In the genomic region with DNA sequence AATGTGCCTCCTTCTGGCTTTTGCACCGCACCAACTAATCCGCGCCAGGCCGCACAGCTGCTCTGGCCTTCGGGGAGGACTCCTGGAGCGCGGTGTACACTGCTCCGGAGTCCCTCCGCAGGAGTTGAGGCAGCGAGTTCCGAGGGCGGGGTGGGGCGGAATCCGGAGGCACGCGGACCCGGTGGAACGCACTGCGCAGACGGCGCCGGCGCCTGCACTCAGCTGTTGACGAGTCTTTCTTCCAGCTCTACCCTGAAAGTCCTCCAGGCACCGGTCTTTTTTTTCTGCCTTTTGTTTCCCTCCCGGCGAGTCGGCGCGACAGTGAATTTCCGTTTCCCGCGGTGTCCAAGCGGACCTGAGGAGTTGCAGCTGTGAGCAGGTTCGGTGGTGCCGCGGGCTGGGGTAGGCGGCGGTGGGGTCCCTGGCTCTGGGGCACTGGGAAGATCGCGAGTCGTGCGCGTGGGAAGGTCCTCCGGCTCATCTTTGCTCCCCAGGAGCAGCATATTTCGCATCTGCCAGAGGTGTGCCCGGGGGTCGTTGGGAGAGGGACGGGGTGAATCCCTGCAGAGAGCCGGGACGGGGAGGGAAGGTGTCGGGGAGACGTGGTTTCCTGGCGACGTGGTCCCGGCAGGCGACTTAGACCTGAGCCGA, we compare ENCODE assay signal across 8 cellular contexts. TPM values are rescaled to one million over a fixed set of nuclear protein-coding genes. Genes with fewer than 3 reads are reported as not detected.
DNase-seq lines count a peak whose midpoint lies in the region; ATAC-seq, FAIRE-seq and TF ChIP-seq lines count a peak whose summit lies in the region.

No MANE protein-coding gene starts in this region.

- H3K9me3 ChIP-seq in endothelial cell of umbilical vein (replicated peaks; ENCODE audit: control insufficient read depth, insufficient read depth, low read length) = no peaks in the 10 kb centered on the region

- H3K36me3 ChIP-seq in endothelial cell of umbilical vein (ENCODE audit: control insufficient read depth in 2 of 2, extremely low read depth in 1 of 2, insufficient read depth in 2 of 2, low read length in 2 of 2) = no peaks in the 10 kb centered on the region

- ATAC-seq in GM21619 (IDR thresholded peaks at IDR 0.05; ENCODE audit: unreplicated experiment) = peak; percentile 58
- peak; percentile 87 for ATAC-seq in activated CD8-positive, alpha-beta memory T cell treated with anti-CD3 and anti-CD28 coated beads, Interleukin-2, amount 10 ng/mL, durations not matched to agents 7 days and 5 days

- peak overlapping the region; percentile 75 for H3K4me2 ChIP-seq in endothelial cell of umbilical vein (ENCODE audit: insufficient read depth, low read length)

- peak; percentile 82 for FAIRE-seq in endothelial cell of umbilical vein (lab: Jason Lieb, UNC)

- dilution Hi-C loops in endothelial cell of umbilical vein (cut with MboI; ENCODE audit: extremely low pct_ligation_motif_present, low sequenced_read_pairs) = no loop called here

- peak overlapping the region; percentile 88 for H2AFZ ChIP-seq in endothelial cell of umbilical vein (ENCODE audit: low read depth, low read length)

- H3K27me3 Mint-ChIP-seq in activated CD8-positive, alpha-beta memory T cell treated with anti-CD3 and anti-CD28 coated beads, Interleukin-2, amount 10 ng/mL, durations not matched to agents 7 days and 5 days = peaks cover 69% of the 10 kb centered on the region

- H3K9ac ChIP-seq in endothelial cell of umbilical vein (replicated peaks; ENCODE audit: extremely low read depth, insufficient read depth, low read length) = peak overlapping the region; percentile 77

- H3K9me3 Mint-ChIP-seq in activated CD8-positive, alpha-beta memory T cell treated with anti-CD3 and anti-CD28 coated beads, Interleukin-2, amount 10 ng/mL, durations not matched to agents 7 days and 5 days (ENCODE audit: low read depth) = no peaks in the 10 kb centered on the region

- H4K20me1 ChIP-seq in endothelial cell of umbilical vein (replicated peaks; ENCODE audit: control insufficient read depth, extremely low read depth, insufficient read depth, low read length) = no peaks in the 10 kb centered on the region

- H3K27ac Mint-ChIP-seq in activated CD8-positive, alpha-beta memory T cell treated with anti-CD3 and anti-CD28 coated beads, Interleukin-2, amount 10 ng/mL, durations not matched to agents 7 days and 5 days = no peak overlapping the region

- TF ChIP-seq CTCF in endothelial cell of umbilical vein (IDR thresholded peaks at IDR 0.05; ENCODE audit: extremely low read depth in 1 of 2, insufficient read depth in 1 of 2, low read depth in 1 of 2, low read length in 2 of 2) = no peak

- H3K79me2 ChIP-seq in endothelial cell of umbilical vein (ENCODE audit: control insufficient read depth, insufficient read depth, low read length) = no peaks in the 10 kb centered on the region

- H3K4me1 Mint-ChIP-seq in activated CD8-positive, alpha-beta memory T cell treated with anti-CD3 and anti-CD28 coated beads, Interleukin-2, amount 10 ng/mL, durations not matched to agents 7 days and 5 days = peaks cover 17% of the 10 kb centered on the region

- H3K4me3 Mint-ChIP-seq in activated CD8-positive, alpha-beta memory T cell treated with anti-CD3 and anti-CD28 coated beads, Interleukin-2, amount 10 ng/mL, durations not matched to agents 7 days and 5 days = peak overlapping the region; percentile 86

- DNase-seq in AG08395 (ENCODE audit: low spot score) (peak; percentile 59), NCI-H2171 treated with DMSO at 0.1 percent for 48 hours (lab: John Stamatoyannopoulos, UW) (peak; percentile 68), endothelial cell of umbilical vein (ENCODE audit: low read depth, low spot score) (peak; percentile 82), midbrain (lab: John Stamatoyannopoulos, UW) (peak; percentile 24), HT-29 (ENCODE audit: low spot score) (no peak)
- peak; percentile 67 for DNase-seq in activated CD8-positive, alpha-beta memory T cell treated with anti-CD3 and anti-CD28 coated beads, Interleukin-2, amount 10 ng/mL, durations not matched to agents 7 days and 5 days
- peak; percentile 39 to 53 for DNase-seq in stimulated activated CD8-positive, alpha-beta memory T cell treated with anti-CD3 and anti-CD28 coated beads, Interleukin-2, amount 100 ng/mL, for 48 hours (ENCODE audit: low read depth in 2 of 2)

- peak overlapping the region; percentile 70 to 88 (median 86) for H3K4me3 ChIP-seq in endothelial cell of umbilical vein (replicated peaks in 1 of 3; ENCODE audit: insufficient read depth in 1 of 3, low read depth in 1 of 3, low read length in 3 of 3)

- CTCF ChIA-PET in activated CD8-positive, alpha-beta memory T cell treated with anti-CD3 and anti-CD28 coated beads, Interleukin-2, amount 10 ng/mL, durations not matched to agents 7 days and 5 days (lab: Charles Lee) = no interaction called here
- CTCF ChIA-PET in endothelial cell of umbilical vein (lab: Charles Lee) = interaction anchor here (1.1 kb wide), 1 partner anchor 24 kb away, joined by 5 read pairs; no protein-coding TSS in a partner anchor

- TF ChIP-seq POLR2A in endothelial cell of umbilical vein (IDR thresholded peaks at IDR 0.05; ENCODE audit: low read depth, low read length) = peak; percentile 32

- no TSS peak for BruUV-seq in endothelial cell of umbilical vein (replicated peaks; lab: Mats Ljungman, UMichigan)

- peaks cover 5% of the 10 kb centered on the region for H3K4me1 ChIP-seq in endothelial cell of umbilical vein (ENCODE audit: control insufficient read depth, extremely low read depth, insufficient read depth, low read length)

- H3K27ac ChIP-seq in endothelial cell of umbilical vein (ENCODE audit: insufficient read depth, low read depth, low read length) = peak overlapping the region; percentile 55

- POLR2A ChIA-PET in endothelial cell of umbilical vein (lab: Charles Lee) = no interaction called here

- intact Hi-C loops in endothelial cell of umbilical vein (cut with micrococcal nuclease) = loop anchor here (2.0 kb wide), 1 partner anchor 28 kb away; no protein-coding TSS in a partner anchor

- no peaks in the 10 kb centered on the region for H3K27me3 ChIP-seq in endothelial cell of umbilical vein (ENCODE audit: control insufficient read depth in 2 of 2, insufficient read depth in 2 of 2, low read length in 2 of 2)

- no peaks in the 10 kb centered on the region for H3K9me1 ChIP-seq in endothelial cell of umbilical vein (replicated peaks; ENCODE audit: control insufficient read depth, extremely low read depth, insufficient read depth, low read length)

- no peaks in the 10 kb centered on the region for H3K36me3 Mint-ChIP-seq in activated CD8-positive, alpha-beta memory T cell treated with anti-CD3 and anti-CD28 coated beads, Interleukin-2, amount 10 ng/mL, durations not matched to agents 7 days and 5 days

TF ChIP-seq in endothelial cell of umbilical vein, 7 proteins besides CTCF, POLR2A, EP300 and RAD21:
- TF ChIP-seq JUN (IDR thresholded peaks at IDR 0.05; ENCODE audit: borderline replicate concordance, insufficient read depth, insufficient read length, low read depth) (no peak), MYC (IDR thresholded peaks at IDR 0.05; ENCODE audit: low read depth, low read length) (no peak), FOS (IDR thresholded peaks at IDR 0.05; ENCODE audit: borderline replicate concordance, insufficient read depth, low read length) (no peak), GATA2 (IDR thresholded peaks at IDR 0.05; ENCODE audit: insufficient read depth, insufficient read length, low read depth, low read length) (no peak), POLR2AphosphoS5 (IDR thresholded peaks at IDR 0.05; ENCODE audit: insufficient read depth, low read depth, low read length) (no peak), EZH2 (IDR thresholded peaks at IDR 0.05; ENCODE audit: borderline replicate concordance, low read depth, low read length, severe bottlenecking) (no peak)
- TF ChIP-seq, protein P1, sequence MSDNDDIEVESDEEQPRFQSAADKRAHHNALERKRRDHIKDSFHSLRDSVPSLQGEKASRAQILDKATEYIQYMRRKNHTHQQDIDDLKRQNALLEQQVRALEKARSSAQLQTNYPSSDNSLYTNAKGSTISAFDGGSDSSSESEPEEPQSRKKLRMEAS (IDR thresholded peaks at IDR 0.05; ENCODE audit: insufficient read depth, insufficient read length) = no peak

RNA-seq across cellular contexts. Expression of a gene that starts 44.1 kb away (rescaled TPM):
- not detected for total RNA-seq in activated CD8-positive, alpha-beta memory T cell treated with anti-CD3 and anti-CD28 coated beads, Interleukin-2, amount 10 ng/mL, durations not matched to agents 7 days and 5 days
- not detected in 2 replicates for total RNA-seq in endothelial cell of umbilical vein
- polyA plus RNA-seq in endothelial cell of umbilical vein = not detected in 2 replicates
- polyA plus RNA-seq in endothelial cell of umbilical vein (2011; cell fraction: cytosol; rRNA removed) = not detected in 2 replicates
- not detected in 2 replicates for polyA plus RNA-seq in endothelial cell of umbilical vein (2011; cell fraction: nucleus; rRNA removed)
- not detected in 2 replicates for polyA plus RNA-seq in endothelial cell of umbilical vein (2012)
- not detected in 2 replicates for polyA minus RNA-seq in endothelial cell of umbilical vein
- polyA minus RNA-seq in endothelial cell of umbilical vein (2011; cell fraction: cytosol; rRNA and poly(A)+ RNA removed) = not detected
- polyA minus RNA-seq in endothelial cell of umbilical vein (2011; cell fraction: nucleus; rRNA and poly(A)+ RNA removed) = not detected in 2 replicates
- total RNA-seq in HT-29 (2014; rRNA removed; shearing (Covaris generic)) = not detected in 2 replicates
